ENCODE assay signal across 1 cellular context in genomic region chr14:68386950-68387779, GRCh38.
TF ChIP-seq lines count a peak whose summit lies in the region.

No MANE protein-coding gene starts in this region.

TF ChIP-seq in K562, 482 proteins besides CTCF, POLR2A, EP300 and RAD21 (continued from another document):
- TF ChIP-seq ZNF407 (IDR thresholded peaks at IDR 0.05; ENCODE audit: low read depth), result no peak
